8 cellular contexts compared by ENCODE assay signal in the genomic region with DNA sequence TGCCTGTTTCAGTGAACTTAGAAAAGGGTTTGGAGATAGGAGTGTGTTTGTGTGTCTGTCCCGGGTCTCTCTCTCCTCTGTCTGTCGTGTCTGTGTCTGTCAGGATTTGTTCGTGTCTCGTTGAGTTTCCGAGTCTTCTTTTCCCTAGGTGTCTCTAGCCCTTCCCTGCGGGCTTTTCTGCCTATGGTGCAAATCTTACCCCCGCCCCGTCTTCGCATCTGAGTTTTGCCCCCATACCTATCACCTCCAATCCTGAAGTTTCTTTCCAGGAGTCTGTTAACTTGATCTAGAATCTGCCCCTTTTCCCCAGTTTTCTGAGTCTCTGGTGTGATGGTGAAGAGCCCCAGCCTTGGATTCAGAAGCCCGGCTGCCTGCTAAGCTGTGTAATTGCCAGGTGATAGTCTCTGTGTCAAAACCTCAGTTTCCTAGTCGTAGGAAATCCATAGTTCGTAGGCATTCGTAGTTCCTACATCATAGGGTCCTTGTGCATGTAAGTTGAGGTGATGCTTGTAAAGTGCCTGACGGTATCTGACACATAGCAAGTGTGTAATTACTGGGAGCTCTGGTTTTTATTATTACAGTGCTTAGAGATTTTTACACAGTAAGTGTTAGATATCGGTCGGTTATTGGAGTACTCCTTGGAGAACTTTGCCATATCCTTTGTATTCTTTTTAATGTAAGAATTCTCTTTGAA. TPM values are rescaled to one million over a fixed set of nuclear protein-coding genes. Genes with fewer than 3 reads are reported as not detected.
DNase-seq lines count a peak whose midpoint lies in the region; ATAC-seq and TF ChIP-seq lines count a peak whose summit lies in the region.

No MANE protein-coding gene starts in this region.

- 7 to 14% (median 8%) methylated on average over 16 of the region's 16 CpGs for WGBS in adrenal gland, 4 donors

- H3K4me1 Mint-ChIP-seq in activated CD8-positive, alpha-beta memory T cell treated with anti-CD3 and anti-CD28 coated beads, Interleukin-2, amount 10 ng/mL, durations not matched to agents 7 days and 5 days = peaks cover 60% of the 10 kb centered on the region

- intact Hi-C loops in adrenal gland (cut with DNase I) = no loop called here
- intact Hi-C loops in left lung (cut with DNase I) = no loop called here
- intact Hi-C loops in tibial artery (cut with DNase I; ENCODE audit: low total_unique reads) = no loop called here

- peak overlapping the region; percentile 90 for H3K27ac Mint-ChIP-seq in activated CD8-positive, alpha-beta memory T cell treated with anti-CD3 and anti-CD28 coated beads, Interleukin-2, amount 10 ng/mL, durations not matched to agents 7 days and 5 days

- H3K4me1 ChIP-seq in adrenal gland (replicated peaks in 1 of 2) (peaks cover 50 to 63% of the 10 kb centered on the region in 2 donors), left lung (peaks cover 17 to 64% of the 10 kb centered on the region in 2 donors), tibial artery (peaks cover 0 to 46% (median 40%) of the 10 kb centered on the region in 4 donors)

- no peak for TF ChIP-seq POLR2A in adrenal gland (IDR thresholded peaks at IDR 0.05)

- no peaks in the 10 kb centered on the region for H3K27me3 ChIP-seq in adrenal gland
- H3K27me3 ChIP-seq in left lung = no peaks in the 10 kb centered on the region
- no peaks in the 10 kb centered on the region for H3K27me3 ChIP-seq in tibial artery

- no peak for ATAC-seq in activated CD8-positive, alpha-beta memory T cell treated with anti-CD3 and anti-CD28 coated beads, Interleukin-2, amount 10 ng/mL, durations not matched to agents 7 days and 5 days
- ATAC-seq in left lung (no peak), GM21423 (IDR thresholded peaks at IDR 0.05; ENCODE audit: unreplicated experiment) (no peak)

- H3K36me3 Mint-ChIP-seq in activated CD8-positive, alpha-beta memory T cell treated with anti-CD3 and anti-CD28 coated beads, Interleukin-2, amount 10 ng/mL, durations not matched to agents 7 days and 5 days = peaks cover 31% of the 10 kb centered on the region

- H3K4me3 ChIP-seq in adrenal gland = peak overlapping the region; percentile 36 to 99 (median 76)
- H3K4me3 ChIP-seq in left lung = peak overlapping the region; percentile 68 to 81
- peak overlapping the region; percentile 69 to 97 for H3K4me3 ChIP-seq in tibial artery

- TF ChIP-seq CTCF in adrenal gland (IDR thresholded peaks at IDR 0.05) = no peak
- TF ChIP-seq CTCF in left lung (IDR thresholded peaks at IDR 0.05) = no peak
- TF ChIP-seq CTCF in tibial artery (IDR thresholded peaks at IDR 0.05) = no peak

- no peaks in the 10 kb centered on the region for H3K9me3 Mint-ChIP-seq in activated CD8-positive, alpha-beta memory T cell treated with anti-CD3 and anti-CD28 coated beads, Interleukin-2, amount 10 ng/mL, durations not matched to agents 7 days and 5 days (ENCODE audit: low read depth)

- H3K4me3 Mint-ChIP-seq in activated CD8-positive, alpha-beta memory T cell treated with anti-CD3 and anti-CD28 coated beads, Interleukin-2, amount 10 ng/mL, durations not matched to agents 7 days and 5 days = peak overlapping the region; percentile 95

- peaks cover 0 to 32% of the 10 kb centered on the region in 2 donors for H3K36me3 ChIP-seq in adrenal gland (replicated peaks in 1 of 2)
- peaks cover 0 to 66% of the 10 kb centered on the region in 2 donors for H3K36me3 ChIP-seq in left lung
- peaks cover 21 to 61% (median 36%) of the 10 kb centered on the region in 3 donors for H3K36me3 ChIP-seq in tibial artery

- CTCF ChIA-PET in activated CD8-positive, alpha-beta memory T cell treated with anti-CD3 and anti-CD28 coated beads, Interleukin-2, amount 10 ng/mL, durations not matched to agents 7 days and 5 days (lab: Charles Lee) = interaction anchor here (0.9 to 1.3 kb wide), 3 partner anchors 19 to 27 kb away, joined by 5 to 6 read pairs (median 5); a partner anchor contains a TSS

- H3K9me3 ChIP-seq in adrenal gland (replicated peaks in 1 of 3) (no peaks in the 10 kb centered on the region), left lung (no peaks in the 10 kb centered on the region), tibial artery (no peaks in the 10 kb centered on the region)

- H3K27me3 Mint-ChIP-seq in activated CD8-positive, alpha-beta memory T cell treated with anti-CD3 and anti-CD28 coated beads, Interleukin-2, amount 10 ng/mL, durations not matched to agents 7 days and 5 days = no peaks in the 10 kb centered on the region

- peak overlapping the region; percentile 65 to 97 (median 83) for H3K27ac ChIP-seq in adrenal gland
- peak overlapping the region; percentile 86 to 90 for H3K27ac ChIP-seq in left lung
- H3K27ac ChIP-seq in tibial artery = peak overlapping the region; percentile 68 to 94

- DNase-seq in activated CD8-positive, alpha-beta memory T cell treated with anti-CD3 and anti-CD28 coated beads, Interleukin-2, amount 10 ng/mL, durations not matched to agents 7 days and 5 days = no peak
- DNase-seq in activated CD8-positive, alpha-beta memory T cell treated with anti-CD3 and anti-CD28 coated beads, Interleukin-2, amount 50 U/mL, for 48 hours = no peak
- DNase-seq in adrenal gland = no peak
- DNase-seq in left lung = no peak
- DNase-seq in tibial artery = no peak
- no peak for DNase-seq in stimulated activated naive CD4-positive, alpha-beta T cell treated with Interleukin-2 at 50 U/mL for 16 hours (lab: John Stamatoyannopoulos, UW)
- no peak for DNase-seq in cerebellar nuclear complex (lab: John Stamatoyannopoulos, UW)

RNA-seq across cellular contexts. Expression of a gene that starts 0.8 kb away (rescaled TPM):
- 10 to 100 TPM; 55.7 to 63.7 TPM for total RNA-seq in activated CD8-positive, alpha-beta memory T cell treated with anti-CD3 and anti-CD28 coated beads, Interleukin-2, amount 10 ng/mL, durations not matched to agents 7 days and 5 days
- total RNA-seq in adrenal gland (100 to 1,000 TPM; 119 to 235 (median 162) TPM), left lung (100 to 1,000 TPM; 114 to 120 TPM)
- 100 to 1,000 TPM in 1 of 3 donors, 10 to 100 TPM in 2; 27.8 to 151 (median 77.1) TPM for polyA plus RNA-seq in adrenal gland

RNA-seq across cellular contexts. Expression of a gene that starts 21.0 kb away (rescaled TPM):
- 100 to 1,000 TPM; 284 to 324 TPM for total RNA-seq in activated CD8-positive, alpha-beta memory T cell treated with anti-CD3 and anti-CD28 coated beads, Interleukin-2, amount 10 ng/mL, durations not matched to agents 7 days and 5 days
- total RNA-seq in adrenal gland (100 to 1,000 TPM in 6 of 8 donors, 10 to 100 TPM in 2; 76.0 to 178 (median 122) TPM), left lung (100 to 1,000 TPM; 123 to 145 TPM)
- polyA plus RNA-seq in adrenal gland = 100 to 1,000 TPM in 1 of 3 donors, 10 to 100 TPM in 2; 58.9 to 243 (median 85.3) TPM

RNA-seq across cellular contexts. Expression of a gene that starts 27.8 kb away (rescaled TPM):
- 1 to 10 TPM; 5.9 TPM for total RNA-seq in activated CD8-positive, alpha-beta memory T cell treated with anti-CD3 and anti-CD28 coated beads, Interleukin-2, amount 10 ng/mL, durations not matched to agents 7 days and 5 days
- 10 to 100 TPM; 22.1 to 42.8 (median 27.9) TPM for total RNA-seq in adrenal gland
- 10 to 100 TPM; 14.8 to 63.8 (median 42.8) TPM for polyA plus RNA-seq in adrenal gland
- total RNA-seq in left lung = 10 to 100 TPM in 1 of 2 donors, 1 to 10 TPM in 1; 9.7 to 15.1 TPM

RNA-seq across cellular contexts. Expression of a gene that starts 32.4 kb away (rescaled TPM):
- 10 to 100 TPM; 23.7 to 25.4 TPM for total RNA-seq in activated CD8-positive, alpha-beta memory T cell treated with anti-CD3 and anti-CD28 coated beads, Interleukin-2, amount 10 ng/mL, durations not matched to agents 7 days and 5 days
- total RNA-seq in adrenal gland = 10 to 100 TPM; 16.8 to 55.7 (median 23.7) TPM
- 10 to 100 TPM in 2 of 3 donors, 1 to 10 TPM in 1; 8.7 to 23.3 (median 22.4) TPM for polyA plus RNA-seq in adrenal gland
- 10 to 100 TPM; 14.5 to 19.5 TPM for total RNA-seq in left lung

RNA-seq across cellular contexts. Expression of a gene that starts 35.0 kb away (rescaled TPM):
- 10 to 100 TPM; 33.1 to 33.7 TPM for total RNA-seq in activated CD8-positive, alpha-beta memory T cell treated with anti-CD3 and anti-CD28 coated beads, Interleukin-2, amount 10 ng/mL, durations not matched to agents 7 days and 5 days
- total RNA-seq in adrenal gland (10 to 100 TPM; 23.3 to 68.7 (median 46.0) TPM), left lung (10 to 100 TPM; 33.8 to 34.7 TPM)
- polyA plus RNA-seq in adrenal gland = 100 to 1,000 TPM in 1 of 3 donors, 10 to 100 TPM in 2; 16.6 to 101 (median 97.5) TPM
